Comparison of ENCODE assay signal across 12 cellular contexts in genomic region chr1:187413770-187414169, GRCh38.
A peak's percentile ranks its signal among the peaks of the same experiment; 100 is the strongest.
DNase-seq lines count a peak whose midpoint lies in the region; FAIRE-seq and TF ChIP-seq lines count a peak whose summit lies in the region.
"Had no signal": no experiment of that assay in that cellular context is flagged by ENCODE, and none has a peak within 500 bp of the region (broad histone marks: within the 10 kb centered on the region; RNA-seq: fewer than 3 reads in every experiment).

No MANE protein-coding gene starts in this region.

- no peaks in the 10 kb centered on the region for H3K9me2 ChIP-seq in SK-N-SH

- peak; percentile 73 for TF ChIP-seq RAD21 in SK-N-SH (IDR thresholded peaks at IDR 0.05; ENCODE audit: low read length)

- H3K9me3 ChIP-seq in SK-N-SH = no peaks in the 10 kb centered on the region
- H3K9me3 ChIP-seq: transverse colon had no signal

- no peak for DNase-seq in D721Med (ENCODE audit: insufficient read length, low spot score)
- peak; percentile 2 for DNase-seq in NCI-H2029 (lab: John Stamatoyannopoulos, UW)
- DNase-seq in SK-N-SH = no peak
- peak; percentile 11 for DNase-seq in inferior parietal cortex (ENCODE audit: extremely low spot score)
- DNase-seq in stimulated activated naive CD4-positive, alpha-beta T cell (lab: John Stamatoyannopoulos, UW) = no peak
- no peak for DNase-seq in activated CD8-positive, alpha-beta memory T cell treated with anti-CD3 and anti-CD28 coated beads, Interleukin-2, amount 50 U/mL, for 4 hours
- no peak for DNase-seq in NCI-H1930 (lab: John Stamatoyannopoulos, UW)
- DNase-seq in GF-D8 (lab: John Stamatoyannopoulos, UW) = no peak
- DNase-seq: naive thymus-derived CD4-positive, alpha-beta T cell; Right ventricle myocardium superior; transverse colon had no signal

- POLR2A ChIA-PET in SK-N-SH (lab: Yijun Ruan, JAX) = no interaction called here

- peak; percentile 95 for FAIRE-seq in D721Med (lab: Jason Lieb, UNC)
- FAIRE-seq: colon had no signal

- H3F3A ChIP-seq in SK-N-SH (replicated peaks; ENCODE audit: insufficient read depth) = no peaks in the 10 kb centered on the region

- H3K27ac ChIP-seq in SK-N-SH (ENCODE audit: low read depth in 2 of 2, low read length in 1 of 2) = no peak overlapping the region
- H3K27ac ChIP-seq: transverse colon had no signal

- CTCF ChIA-PET in SK-N-SH (lab: Yijun Ruan, JAX) = interaction anchor here (0.6 to 1.5 kb wide), 8 partner anchors 9 to 1369 kb away, joined by 3 to 5 read pairs (median 4); no protein-coding TSS in a partner anchor

- H3K4me1 ChIP-seq in SK-N-SH (ENCODE audit: control insufficient read depth in 1 of 2, insufficient read depth in 2 of 2, low read depth in 1 of 2, low read length in 1 of 2) = peaks cover 0 to under 1% of the 10 kb centered on the region in 2 experiments; a peak in 2 of 4 replicates
- H3K4me1 ChIP-seq: transverse colon had no signal

- no peaks in the 10 kb centered on the region for H3K36me3 ChIP-seq in SK-N-SH (replicated peaks in 1 of 2; ENCODE audit: control insufficient read depth in 1 of 2, insufficient read depth in 2 of 2, low read length in 1 of 2)
- H3K36me3 ChIP-seq: transverse colon had no signal

- TF ChIP-seq CTCF in D721Med (IDR thresholded peaks at IDR 0.05; ENCODE audit: insufficient read depth, missing control alignments) (peak; percentile 73), SK-N-SH (IDR thresholded peaks at IDR 0.05) (peak; percentile 61)

- H2AFZ ChIP-seq in SK-N-SH (ENCODE audit: low read depth) = no peak overlapping the region

- no peak for TF ChIP-seq EP300 in SK-N-SH (IDR thresholded peaks at IDR 0.05; ENCODE audit: borderline replicate concordance in 1 of 2, low read depth in 1 of 2, low read length in 1 of 2)

- 66% methylated on average over 2 of the region's 2 CpGs for WGBS in SK-N-SH (ENCODE audit: low lambda C conversion rate)

- H3K79me2 ChIP-seq in SK-N-SH (ENCODE audit: insufficient read depth) = no peaks in the 10 kb centered on the region

- no peaks in the 10 kb centered on the region for H4K20me1 ChIP-seq in SK-N-SH (ENCODE audit: insufficient read depth)

- H3K4me2 ChIP-seq in SK-N-SH = no peak overlapping the region

- no peak overlapping the region for H3K9ac ChIP-seq in SK-N-SH

- H3K27me3 ChIP-seq in SK-N-SH (ENCODE audit: insufficient read depth) = no peaks in the 10 kb centered on the region
- H3K27me3 ChIP-seq: transverse colon had no signal

- no peak overlapping the region for H3K4me3 ChIP-seq in SK-N-SH (ENCODE audit: low read depth in 2 of 2, low read length in 1 of 2)
- H3K4me3 ChIP-seq: transverse colon had no signal

TF ChIP-seq in SK-N-SH, 30 proteins besides CTCF, POLR2A, EP300 and RAD21:
- TF ChIP-seq USF1 (IDR thresholded peaks at IDR 0.05; ENCODE audit: borderline replicate concordance, low read depth) (no peak), SMC3 (IDR thresholded peaks at IDR 0.05; ENCODE audit: low read depth, low read length) (peak; percentile 37)

Comparison
In these comparisons a context has a peak if more than half of its experiments do, and no peak if none do; other contexts are left out.
1. DNase-seq: peak in NCI-H2029 (single experiment) and inferior parietal cortex (single experiment); none in D721Med (single experiment), SK-N-SH (single experiment), stimulated activated naive CD4-positive, alpha-beta T cell (0 of 6), activated CD8-positive, alpha-beta memory T cell treated with anti-CD3 and anti-CD28 coated beads, Interleukin-2, amount 50 U/mL, for 4 hours (single experiment), NCI-H1930 (0 of 2) and GF-D8 (single experiment).